ENCODE assay signal across 23 cellular contexts in the genomic region with DNA sequence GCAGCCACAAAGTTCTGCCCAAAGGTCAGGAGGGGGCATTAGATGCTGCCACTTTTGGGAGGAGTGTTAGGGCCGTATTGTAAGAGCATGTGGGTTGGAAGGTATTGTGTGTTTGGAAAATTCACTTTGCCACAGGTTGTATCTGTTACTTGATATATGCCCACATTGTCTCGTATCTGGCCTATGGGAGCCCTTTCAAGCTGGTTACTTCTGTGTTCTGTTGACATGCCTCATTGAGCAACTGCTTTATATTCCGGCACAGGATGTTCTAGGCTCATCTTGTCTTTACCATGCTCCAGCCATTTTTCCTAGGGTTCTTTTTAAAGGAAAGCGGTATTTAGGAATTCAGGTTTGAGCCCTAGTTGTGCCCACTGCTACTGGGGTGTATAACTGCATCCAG. TPM values are rescaled to one million over a fixed set of nuclear protein-coding genes. Genes with fewer than 3 reads are reported as not detected.
DNase-seq lines count a peak whose midpoint lies in the region; ATAC-seq and TF ChIP-seq lines count a peak whose summit lies in the region.
"Had no signal": no experiment of that assay in that cellular context is flagged by ENCODE, and none has a peak within 500 bp of the region (broad histone marks: within the 10 kb centered on the region; RNA-seq: fewer than 3 reads in every experiment).

No MANE protein-coding gene starts in this region.

- H3K27me3 Mint-ChIP-seq in H9 (ENCODE audit: low read depth): no peaks in the 10 kb centered on the region
- no peaks in the 10 kb centered on the region for H3K27me3 Mint-ChIP-seq in naive B cell
- no peaks in the 10 kb centered on the region for H3K27me3 Mint-ChIP-seq in activated T-helper 1 cell treated with anti-CD3 and anti-CD28 coated beads, Interleukin-12 subunit alpha, Interleukin-12 subunit beta, Interleukin-2, Interleukin-4 antibody, amounts not matched to agents 30 ng/mL and 10 ng/mL and 1 ng/mL, durations not matched to agents 14 hours and 24 hours and 36 hours (ENCODE audit: insufficient read depth)
- H3K27me3 Mint-ChIP-seq: CD4-positive, alpha-beta memory T cell had no signal

- no peaks in the 10 kb centered on the region for H3K9me3 ChIP-seq in H9 (ENCODE audit: control insufficient read depth, low read depth, low read length)
- H3K9me3 ChIP-seq in PC-9 (ENCODE audit: insufficient read depth, low read depth): no peaks in the 10 kb centered on the region

- POLR2A ChIA-PET in PC-9 (lab: Charles Lee; ENCODE audit: unreplicated experiment): no interaction called here

- H3K9me3 Mint-ChIP-seq in H9 (no peaks in the 10 kb centered on the region), naive B cell (no peaks in the 10 kb centered on the region)
- H3K9me3 Mint-ChIP-seq in activated T-helper 1 cell treated with anti-CD3 and anti-CD28 coated beads, Interleukin-12 subunit alpha, Interleukin-12 subunit beta, Interleukin-2, Interleukin-4 antibody, amounts not matched to agents 30 ng/mL and 10 ng/mL and 1 ng/mL, durations not matched to agents 14 hours and 24 hours and 36 hours: no peaks in the 10 kb centered on the region
- H3K9me3 Mint-ChIP-seq: CD4-positive, alpha-beta memory T cell had no signal

- DNase-seq in H9 (no peak), amniotic epithelial cell (ENCODE audit: low read depth) (peak; percentile 40), naive B cell (no peak), PC-9 (no peak), NOMO-1 (lab: John Stamatoyannopoulos, UW; ENCODE audit: unreplicated experiment in 2 of 2) (no peak)
- no peak for DNase-seq in activated T-helper 1 cell treated with anti-CD3 and anti-CD28 coated beads, Interleukin-12 subunit alpha, Interleukin-12 subunit beta, Interleukin-2, Interleukin-4 antibody, amounts not matched to agents 30 ng/mL and 10 ng/mL and 1 ng/mL, durations not matched to agents 14 hours and 24 hours and 36 hours (ENCODE audit: low spot score)
- no peak for DNase-seq in stimulated activated CD8-positive, alpha-beta memory T cell treated with anti-CD3 and anti-CD28 coated beads, Interleukin-4, amount 100 ng/mL, for 48 hours
- DNase-seq: CD4-positive, alpha-beta memory T cell; DND-41; GM23248; HCEC 1CT; KBM-7; NCI-H1092; NCI-H1436 treated with DMSO at 0.1 percent for 48 hours; NCI-H2029; NCI-H226; NCI-H524; NCI-H82; PC-3; RPMI8226; SHP77; SW 1271 had no signal

- H3K4me1 Mint-ChIP-seq in H9 (peaks cover 80 to 84% of the 10 kb centered on the region in 2 experiments), naive B cell (peaks cover 24 to 31% (median 24%) of the 10 kb centered on the region in 3 donors)
- H3K4me1 Mint-ChIP-seq in activated T-helper 1 cell treated with anti-CD3 and anti-CD28 coated beads, Interleukin-12 subunit alpha, Interleukin-12 subunit beta, Interleukin-2, Interleukin-4 antibody, amounts not matched to agents 30 ng/mL and 10 ng/mL and 1 ng/mL, durations not matched to agents 14 hours and 24 hours and 36 hours (ENCODE audit: low read depth): peaks cover 36% of the 10 kb centered on the region

- CTCF ChIA-PET in PC-9 (lab: Charles Lee): no interaction called here

- peaks cover 8% of the 10 kb centered on the region; the same call in 1 of the 2 replicates for H3K4me1 ChIP-seq in H9 (ENCODE audit: insufficient read depth, low read length)
- peaks cover 11% of the 10 kb centered on the region for H3K4me1 ChIP-seq in PC-9 (replicated peaks; ENCODE audit: insufficient read depth)

- no peak overlapping the region for H3K23ac ChIP-seq in H9 (ENCODE audit: insufficient read length, low read depth, low read length)

- no peak overlapping the region for H3K4me3 ChIP-seq in PC-9
- H3K4me3 ChIP-seq: GM23248, SK-N-MC had no signal

- no peak overlapping the region for H2BK120ac ChIP-seq in H9 (ENCODE audit: low read depth, low read length, poor library complexity, severe bottlenecking)

- no peak overlapping the region for H3K56ac ChIP-seq in H9 (ENCODE audit: insufficient read length, low read depth, low read length)

- H3K36me3 ChIP-seq in PC-9 (ENCODE audit: low read depth): peaks cover 23% of the 10 kb centered on the region

- no peak overlapping the region for H4K91ac ChIP-seq in H9 (ENCODE audit: insufficient read length, low read depth, low read length)

- H2BK15ac ChIP-seq in H9 (ENCODE audit: low read depth, low read length): no peak overlapping the region

- WGBS in H9 (ENCODE audit: extremely low coverage, insufficient read length, low lambda C conversion rate): no CpG with 5 or more reads among the region's 4 CpGs

- H4K20me1 ChIP-seq in H9 (ENCODE audit: control insufficient read depth, insufficient read depth, insufficient read length) (peaks cover 2% of the 10 kb centered on the region), PC-9 (ENCODE audit: insufficient read depth) (peaks cover 64% of the 10 kb centered on the region)

- H3K9me2 ChIP-seq in PC-9 (ENCODE audit: insufficient read depth): no peaks in the 10 kb centered on the region

- H2BK12ac ChIP-seq in H9 (ENCODE audit: insufficient read length, low read depth, low read length): no peak overlapping the region

- no peak overlapping the region for H2BK20ac ChIP-seq in H9 (ENCODE audit: low read depth, low read length, poor library complexity, severe bottlenecking)

- no peaks in the 10 kb centered on the region for H3K23me2 ChIP-seq in H9 (ENCODE audit: insufficient read length, low read depth, low read length, poor library complexity, severe bottlenecking)

- no peaks in the 10 kb centered on the region for H3K27me3 ChIP-seq in H9 (ENCODE audit: insufficient read depth, low read length)
- H3K27me3 ChIP-seq in PC-9 (ENCODE audit: insufficient read depth, low read depth): no peaks in the 10 kb centered on the region

- no peak overlapping the region for H4K5ac ChIP-seq in H9 (ENCODE audit: insufficient read length, low read depth, low read length)

- no peak overlapping the region for H2BK5ac ChIP-seq in H9 (ENCODE audit: insufficient read length, low read length)

- no peak overlapping the region for H2AFZ ChIP-seq in H9 (ENCODE audit: low read length)
- no peak overlapping the region for H2AFZ ChIP-seq in PC-9
- H2AFZ ChIP-seq: GM23248 had no signal

- BruUV-seq in PC-9 (replicated peaks; lab: Mats Ljungman, UMichigan): no TSS peak

- H3K4me2 ChIP-seq in H9 (ENCODE audit: insufficient read depth, insufficient read length, low read length) (no peak overlapping the region), PC-9 (no peak overlapping the region)

- intact Hi-C loops in PC-9 (cut with micrococcal nuclease; ENCODE audit: unreplicated experiment): no loop called here
- intact Hi-C loops in activated T-helper 1 cell treated with anti-CD3 and anti-CD28 coated beads, Interleukin-12 subunit alpha, Interleukin-12 subunit beta, Interleukin-2, Interleukin-4 antibody, amounts not matched to agents 30 ng/mL and 10 ng/mL and 1 ng/mL, durations not matched to agents 14 hours and 24 hours and 36 hours (cut with micrococcal nuclease): no loop called here

- peaks cover 54% of the 10 kb centered on the region for H3K79me2 ChIP-seq in H9 (ENCODE audit: insufficient read depth, low read length)
- H3K79me2 ChIP-seq in PC-9 (ENCODE audit: low read depth): peaks cover 92% of the 10 kb centered on the region

- no peaks in the 10 kb centered on the region for H3K79me1 ChIP-seq in H9 (ENCODE audit: insufficient read depth, low read depth, low read length, poor library complexity, severe bottlenecking)

- H3F3A ChIP-seq in PC-9 (ENCODE audit: insufficient read depth, low read depth): no peaks in the 10 kb centered on the region

- H3K27ac ChIP-seq in H9 (ENCODE audit: insufficient read length, low read depth, low read length) (no peak overlapping the region), PC-9 (no peak overlapping the region)
- H3K27ac ChIP-seq: GM23248, SK-N-MC had no signal

- no peak overlapping the region for H3T11ph ChIP-seq in H9 (ENCODE audit: low read length)

- H3K4ac ChIP-seq in H9 (ENCODE audit: low read depth, low read length): no peak overlapping the region

- H3K36me3 Mint-ChIP-seq in H9 (ENCODE audit: insufficient read depth in 1 of 3, low read depth in 3 of 3) (peaks cover 28 to 42% (median 31%) of the 10 kb centered on the region in 3 experiments), naive B cell (peaks cover 11 to 16% of the 10 kb centered on the region in 2 donors)
- H3K36me3 Mint-ChIP-seq in activated T-helper 1 cell treated with anti-CD3 and anti-CD28 coated beads, Interleukin-12 subunit alpha, Interleukin-12 subunit beta, Interleukin-2, Interleukin-4 antibody, amounts not matched to agents 30 ng/mL and 10 ng/mL and 1 ng/mL, durations not matched to agents 14 hours and 24 hours and 36 hours (ENCODE audit: low read depth): peaks cover 31% of the 10 kb centered on the region

- no peak overlapping the region for H3K9ac ChIP-seq in H9 (ENCODE audit: extremely low read depth, insufficient read length, low read length)
- H3K9ac ChIP-seq: GM23248 had no signal

- TF ChIP-seq CTCF in H9 (conservative IDR thresholded peaks at IDR 0.05) (no peak), PC-9 (conservative IDR thresholded peaks at IDR 0.05) (no peak)

- H3K27ac Mint-ChIP-seq in H9 (peak overlapping the region in 2 of 3 experiments; percentile 20 to 52; a peak in 4 of 7 replicates), naive B cell (peak overlapping the region in 2 of 6 donors; percentile 39 to 74)
- no peak overlapping the region for H3K27ac Mint-ChIP-seq in activated T-helper 1 cell treated with anti-CD3 and anti-CD28 coated beads, Interleukin-12 subunit alpha, Interleukin-12 subunit beta, Interleukin-2, Interleukin-4 antibody, amounts not matched to agents 30 ng/mL and 10 ng/mL and 1 ng/mL, durations not matched to agents 14 hours and 24 hours and 36 hours

- no peak overlapping the region for H3K18ac ChIP-seq in H9 (ENCODE audit: insufficient read length, low read depth, low read length)

- peak; percentile 45 for ATAC-seq in naive B cell (ENCODE audit: low read depth in 2 of 2)
- ATAC-seq: PC-3 had no signal

- H2AK5ac ChIP-seq in H9 (ENCODE audit: insufficient read length, low read length): no peak overlapping the region

- H4K8ac ChIP-seq in H9 (replicated peaks; ENCODE audit: insufficient read length, low read depth, low read length): no peak overlapping the region

- no peak overlapping the region for H3K14ac ChIP-seq in H9 (ENCODE audit: insufficient read depth, low read length)

- H3K4me3 Mint-ChIP-seq in H9 (no peak overlapping the region), naive B cell (no peak overlapping the region)
- H3K4me3 Mint-ChIP-seq in activated T-helper 1 cell treated with anti-CD3 and anti-CD28 coated beads, Interleukin-12 subunit alpha, Interleukin-12 subunit beta, Interleukin-2, Interleukin-4 antibody, amounts not matched to agents 30 ng/mL and 10 ng/mL and 1 ng/mL, durations not matched to agents 14 hours and 24 hours and 36 hours: no peak overlapping the region

RNA-seq across cellular contexts. Expression of a gene that starts 6.0 kb away (rescaled TPM):
- 53.5 and 56.5 TPM in 2 replicates for total RNA-seq in H9 (2021)
- 1 to 10 TPM; 4.2 to 7.1 (median 5.1) TPM for polyA plus RNA-seq in naive B cell (ENCODE audit: low read depth in 6 of 6)
- 12.6 and 13.8 TPM in 2 replicates for total RNA-seq in PC-9 (2021)
- total RNA-seq in activated T-helper 1 cell treated with anti-CD3 and anti-CD28 coated beads, Interleukin-12 subunit alpha, Interleukin-12 subunit beta, Interleukin-2, Interleukin-4 antibody, amounts not matched to agents 30 ng/mL and 10 ng/mL and 1 ng/mL, durations not matched to agents 14 hours and 24 hours and 36 hours: 29.0 TPM in 2 replicates
